In genomic region chr10:22770270-22770669, GRCh38 we compare ENCODE assay signal across 29 cellular contexts. TPM values are rescaled to one million over a fixed set of nuclear protein-coding genes. Genes with fewer than 3 reads are reported as not detected.
A peak's percentile ranks its signal among the peaks of the same experiment; 100 is the strongest.
DNase-seq lines count a peak whose midpoint lies in the region; ATAC-seq and TF ChIP-seq lines count a peak whose summit lies in the region.
"Had no signal": no experiment of that assay in that cellular context is flagged by ENCODE, and none has a peak within 500 bp of the region (broad histone marks: within the 10 kb centered on the region; RNA-seq: fewer than 3 reads in every experiment).

No MANE protein-coding gene starts in this region.

- no peak for DNase-seq in activated naive CD4-positive, alpha-beta T cell treated with anti-CD3 and anti-CD28 coated beads for 36 hours
- peak; percentile 77 for DNase-seq in LNCaP clone FGC (ENCODE audit: low read depth)
- DNase-seq: 8988T; ACHN; AML-193; BE2C; C1 segment of cervical spinal cord; Caco-2; Calu3; CD4-positive, alpha-beta memory T cell; CD4-positive, alpha-beta T cell; CD4-positive, CD25-positive, alpha-beta regulatory T cell; CD8-positive, alpha-beta memory T cell; CD8-positive, alpha-beta T cell; COR-L47; DMS 273 treated with DMSO at 0.1 percent for 48 hours; DMS153; DMS53; DMS79; DMS79 treated with DMSO at 0.1 percent for 48 hours; DND-41; EL had no signal

- no peak for ATAC-seq in HG03439 (IDR thresholded peaks at IDR 0.05; ENCODE audit: unreplicated experiment)
- ATAC-seq: A549; CD8-positive, alpha-beta T cell had no signal

- H3K9me3 Mint-ChIP-seq in activated naive CD4-positive, alpha-beta T cell treated with anti-CD3 and anti-CD28 coated beads, Interleukin-2, amount 50 U/mL, for 24 hours: peaks cover 7% of the 10 kb centered on the region
- peaks cover 11% of the 10 kb centered on the region for H3K9me3 Mint-ChIP-seq in activated naive CD4-positive, alpha-beta T cell treated with anti-CD3 and anti-CD28 coated beads for 36 hours
- H3K9me3 Mint-ChIP-seq: CD4-positive, alpha-beta T cell; CD8-positive, alpha-beta T cell had no signal

- intact Hi-C loops in activated naive CD4-positive, alpha-beta T cell treated with anti-CD3 and anti-CD28 coated beads for 36 hours (cut with micrococcal nuclease): no loop called here

- CTCF ChIA-PET in activated naive CD4-positive, alpha-beta T cell treated with anti-CD3 and anti-CD28 coated beads for 36 hours (lab: Charles Lee): no interaction called here

- peak overlapping the region; percentile 73 for H3K27ac Mint-ChIP-seq in activated naive CD4-positive, alpha-beta T cell treated with anti-CD3 and anti-CD28 coated beads, Interleukin-2, amount 50 U/mL, for 24 hours
- no peak overlapping the region for H3K27ac Mint-ChIP-seq in activated naive CD4-positive, alpha-beta T cell treated with anti-CD3 and anti-CD28 coated beads for 36 hours
- H3K27ac Mint-ChIP-seq: B cell; CD14-positive monocyte; CD4-positive, alpha-beta memory T cell; CD4-positive, alpha-beta T cell; CD8-positive, alpha-beta memory T cell; CD8-positive, alpha-beta T cell had no signal

- TF ChIP-seq CTCF in LNCaP clone FGC (IDR thresholded peaks at IDR 0.05; ENCODE audit: control insufficient read depth, extremely low read depth, insufficient read depth): no peak

- no peaks in the 10 kb centered on the region for H3K27me3 Mint-ChIP-seq in activated naive CD4-positive, alpha-beta T cell treated with anti-CD3 and anti-CD28 coated beads, Interleukin-2, amount 50 U/mL, for 24 hours
- H3K27me3 Mint-ChIP-seq in activated naive CD4-positive, alpha-beta T cell treated with anti-CD3 and anti-CD28 coated beads for 36 hours (ENCODE audit: low read depth): no peaks in the 10 kb centered on the region
- H3K27me3 Mint-ChIP-seq: B cell; CD4-positive, alpha-beta T cell had no signal

- H3K4me1 Mint-ChIP-seq in activated naive CD4-positive, alpha-beta T cell treated with anti-CD3 and anti-CD28 coated beads, Interleukin-2, amount 50 U/mL, for 24 hours: no peaks in the 10 kb centered on the region
- no peaks in the 10 kb centered on the region for H3K4me1 Mint-ChIP-seq in activated naive CD4-positive, alpha-beta T cell treated with anti-CD3 and anti-CD28 coated beads for 36 hours (ENCODE audit: low read depth)
- H3K4me1 Mint-ChIP-seq: CD4-positive, alpha-beta memory T cell; CD4-positive, CD25-positive, alpha-beta regulatory T cell; CD8-positive, alpha-beta memory T cell had no signal

- peak overlapping the region; percentile 16; the same call in 1 of the 2 replicates for H3K4me3 ChIP-seq in LNCaP clone FGC (ENCODE audit: low read depth, low read length)
- H3K4me3 ChIP-seq: A549; BLaER1; BLaER1 treated with 17β-estradiol and CSF1 and Interleukin-3, amounts not matched to agents 10 nM and 100 nM had no signal

- H3K4me3 Mint-ChIP-seq in activated naive CD4-positive, alpha-beta T cell treated with anti-CD3 and anti-CD28 coated beads, Interleukin-2, amount 50 U/mL, for 24 hours: no peak overlapping the region
- no peak overlapping the region for H3K4me3 Mint-ChIP-seq in activated naive CD4-positive, alpha-beta T cell treated with anti-CD3 and anti-CD28 coated beads for 36 hours
- H3K4me3 Mint-ChIP-seq: B cell; CD14-positive monocyte; CD4-positive, alpha-beta memory T cell; CD4-positive, alpha-beta T cell; CD4-positive, CD25-positive, alpha-beta regulatory T cell; CD8-positive, alpha-beta memory T cell; CD8-positive, alpha-beta T cell had no signal

- H3K36me3 Mint-ChIP-seq in activated naive CD4-positive, alpha-beta T cell treated with anti-CD3 and anti-CD28 coated beads, Interleukin-2, amount 50 U/mL, for 24 hours: peaks cover 5% of the 10 kb centered on the region
- no peaks in the 10 kb centered on the region for H3K36me3 Mint-ChIP-seq in activated naive CD4-positive, alpha-beta T cell treated with anti-CD3 and anti-CD28 coated beads for 36 hours (ENCODE audit: low read depth)
- H3K36me3 Mint-ChIP-seq: CD14-positive monocyte; CD4-positive, CD25-positive, alpha-beta regulatory T cell; CD8-positive, alpha-beta T cell had no signal

RNA-seq across cellular contexts. Expression of gene PIP4K2A, which starts 55.9 kb away (rescaled TPM):
- total RNA-seq in activated naive CD4-positive, alpha-beta T cell treated with anti-CD3 and anti-CD28 coated beads for 36 hours: 10 to 100 TPM; 68.0 to 74.1 TPM
